In the genomic region with DNA sequence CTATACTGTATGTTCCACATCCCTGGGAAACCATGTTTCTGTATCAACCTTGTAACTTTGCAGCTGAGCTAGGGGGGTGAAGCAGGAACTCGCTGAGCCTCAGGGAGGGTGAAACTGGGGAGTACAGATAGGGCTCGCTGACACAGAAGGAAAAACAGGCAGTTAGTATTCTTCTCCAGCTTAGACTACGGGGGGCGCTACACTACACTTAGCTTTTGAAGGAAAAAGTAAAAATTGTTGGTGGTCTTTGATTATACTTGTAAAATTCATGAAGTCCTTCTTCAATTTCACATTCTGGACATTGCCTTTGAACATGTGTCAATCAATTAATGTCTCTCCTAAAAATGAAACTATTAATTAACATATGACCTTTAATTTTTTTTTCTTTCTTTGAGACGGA, we compare ENCODE assay signal across 7 cellular contexts.
"Had no signal": no experiment of that assay in that cellular context is flagged by ENCODE, and none has a peak within 500 bp of the region (broad histone marks: within the 10 kb centered on the region; RNA-seq: fewer than 3 reads in every experiment).

No MANE protein-coding gene starts in this region.

- H2AFZ ChIP-seq: GM23248 had no signal

- H3K27ac ChIP-seq: GM23248 had no signal

- H3K4me3 ChIP-seq: GM23248, K562 had no signal

- ATAC-seq: K562 had no signal

- H3K9ac ChIP-seq: GM23248 had no signal

- FAIRE-seq: HTR-8/SVneo, K562 had no signal

- DNase-seq: GM23248, H7, HCEC 1CT, IMR-90, KG1 had no signal
